ENCODE assay signal across 20 cellular contexts in genomic region chr10:25661632-25662031, GRCh38.
"Had no signal": no experiment of that assay in that cellular context is flagged by ENCODE, and none has a peak within 500 bp of the region (broad histone marks: within the 10 kb centered on the region; RNA-seq: fewer than 3 reads in every experiment).

No MANE protein-coding gene starts in this region.

- H3K36me3 ChIP-seq: heart left ventricle, pancreas, suprapubic skin, thyroid gland, upper lobe of left lung, vagina had no signal

- H3K4me1 ChIP-seq: heart left ventricle, pancreas, suprapubic skin, thyroid gland, upper lobe of left lung, vagina had no signal

- H3K4me3 Mint-ChIP-seq: natural killer cell, neural crest cell had no signal

- H3K4me3 ChIP-seq: dorsolateral prefrontal cortex, heart left ventricle, pancreas, suprapubic skin, thyroid gland, upper lobe of left lung, vagina had no signal

- H3K36me3 Mint-ChIP-seq: natural killer cell had no signal

- H3K4me1 Mint-ChIP-seq: natural killer cell, neural crest cell had no signal

- H3K9me3 ChIP-seq: pancreas, suprapubic skin, thyroid gland, upper lobe of left lung, vagina had no signal

- H3K27me3 ChIP-seq: dorsolateral prefrontal cortex, heart left ventricle, pancreas, suprapubic skin, thyroid gland, upper lobe of left lung, vagina had no signal

- DNase-seq: cortex of kidney; dorsolateral prefrontal cortex; effector CD8-positive, alpha-beta T cell; heart left ventricle; hippocampal formation; islet precursor cell; mammary epithelial cell; natural killer cell; occipital lobe; pancreas; right cardiac atrium; small intestine; stimulated activated CD4-positive, alpha-beta T cell treated with anti-CD3 and anti-CD28 coated beads, Interleukin-2, amount 100 ng/mL, for 48 hours; stimulated activated naive CD8-positive, alpha-beta T cell treated with anti-CD3 and anti-CD28 coated beads, Interleukin-15, Interleukin-2, amounts not matched to agents 100 U/mL and 50 U/mL, for 24 hours; thyroid gland; upper lobe of left lung had no signal

- H3K27ac ChIP-seq: dorsolateral prefrontal cortex, heart left ventricle, pancreas, suprapubic skin, thyroid gland, upper lobe of left lung, vagina had no signal

- H3K27ac Mint-ChIP-seq: natural killer cell, progenitor cell of endocrine pancreas had no signal
